Comparison of ENCODE assay signal across 9 cellular contexts in genomic region chr15:71800835-71801745, GRCh38. TPM values are rescaled to one million over a fixed set of nuclear protein-coding genes. Genes with fewer than 3 reads are reported as not detected.
DNase-seq lines count a peak whose midpoint lies in the region; ATAC-seq and TF ChIP-seq lines count a peak whose summit lies in the region.
"Had no signal": no experiment of that assay in that cellular context is flagged by ENCODE, and none has a peak within 500 bp of the region (broad histone marks: within the 10 kb centered on the region; RNA-seq: fewer than 3 reads in every experiment).

No MANE protein-coding gene starts in this region.

- no peak overlapping the region for H2AFZ ChIP-seq in H9 (ENCODE audit: low read length)

- H2BK120ac ChIP-seq in H9 (ENCODE audit: low read depth, low read length, poor library complexity, severe bottlenecking): no peak overlapping the region

- no peak overlapping the region for H3K23ac ChIP-seq in H9 (ENCODE audit: insufficient read length, low read depth, low read length)

- no peaks in the 10 kb centered on the region for H3K9me3 ChIP-seq in H9 (ENCODE audit: control insufficient read depth, low read depth, low read length)
- H3K9me3 ChIP-seq in thyroid gland: no peaks in the 10 kb centered on the region

- H3K4me3 Mint-ChIP-seq in H9: no peak overlapping the region
- H3K4me3 Mint-ChIP-seq: natural killer cell had no signal

- no peaks in the 10 kb centered on the region for H3K79me2 ChIP-seq in H9 (ENCODE audit: insufficient read depth, low read length)

- H2BK12ac ChIP-seq in H9 (ENCODE audit: insufficient read length, low read depth, low read length): no peak overlapping the region

- H3K4me1 Mint-ChIP-seq in H9: peaks cover 17 to 30% of the 10 kb centered on the region in 2 experiments

- H2BK5ac ChIP-seq in H9 (ENCODE audit: insufficient read length, low read length): no peak overlapping the region

- no peak overlapping the region for H3K56ac ChIP-seq in H9 (ENCODE audit: insufficient read length, low read depth, low read length)

- H3K4me2 ChIP-seq in H9 (ENCODE audit: insufficient read depth, insufficient read length, low read length): no peak overlapping the region

- TF ChIP-seq CTCF in H9 (conservative IDR thresholded peaks at IDR 0.05) (peak; percentile 89), thyroid gland (IDR thresholded peaks at IDR 0.05) (peak; percentile 47 to 98 (median 90))

- no peaks in the 10 kb centered on the region for H3K27me3 ChIP-seq in H9 (ENCODE audit: insufficient read depth, low read length)
- H3K27me3 ChIP-seq in thyroid gland: no peaks in the 10 kb centered on the region

- intact Hi-C loops in thyroid gland (cut with DNase I): loop anchor here (5.0 kb wide), 1 partner anchor 59 kb away; no protein-coding TSS in a partner anchor

- H3K14ac ChIP-seq in H9 (ENCODE audit: insufficient read depth, low read length): no peak overlapping the region

- no peak overlapping the region for H4K91ac ChIP-seq in H9 (ENCODE audit: insufficient read length, low read depth, low read length)

- H4K20me1 ChIP-seq in H9 (ENCODE audit: control insufficient read depth, insufficient read depth, insufficient read length): no peaks in the 10 kb centered on the region

- no peak overlapping the region for H4K8ac ChIP-seq in H9 (replicated peaks; ENCODE audit: insufficient read length, low read depth, low read length)

- TF ChIP-seq POLR2A in thyroid gland (IDR thresholded peaks at IDR 0.05): no peak

- WGBS in H9 (ENCODE audit: extremely low coverage, insufficient read length, low lambda C conversion rate): no CpG with 5 or more reads among the region's 17 CpGs
- WGBS in thyroid gland, 2 donors: 48 to 53% methylated on average over 17 of the region's 17 CpGs

- H3K9me3 Mint-ChIP-seq in H9: peaks cover 2 to 11% of the 10 kb centered on the region in 2 experiments; a peak in 4 of 5 replicates
- H3K9me3 Mint-ChIP-seq: natural killer cell had no signal

- peak overlapping the region in 1 of 3 experiments; percentile 24; a peak in 3 of 7 replicates for H3K27ac Mint-ChIP-seq in H9
- H3K27ac Mint-ChIP-seq: natural killer cell had no signal

- in situ Hi-C loops in Caki2 (cut with HindIII; ENCODE audit: low pct_unique_long_range_greater_than_20kb, low sequenced_read_pairs): no loop called here
- in situ Hi-C loops in T47D (cut with HindIII; ENCODE audit: low pct_unique_long_range_greater_than_20kb, low sequenced_read_pairs): no loop called here

- H2BK20ac ChIP-seq in H9 (ENCODE audit: low read depth, low read length, poor library complexity, severe bottlenecking): no peak overlapping the region

- no peak overlapping the region for H3K4ac ChIP-seq in H9 (ENCODE audit: low read depth, low read length)

- H4K5ac ChIP-seq in H9 (ENCODE audit: insufficient read length, low read depth, low read length): no peak overlapping the region

- no peak overlapping the region for H3T11ph ChIP-seq in H9 (ENCODE audit: low read length)

- H3K23me2 ChIP-seq in H9 (ENCODE audit: insufficient read length, low read depth, low read length, poor library complexity, severe bottlenecking): no peaks in the 10 kb centered on the region

- no peak overlapping the region for H3K9ac ChIP-seq in H9 (ENCODE audit: extremely low read depth, insufficient read length, low read length)

- no peaks in the 10 kb centered on the region for H3K36me3 ChIP-seq in thyroid gland

- no peak for ATAC-seq in HG02678 (IDR thresholded peaks at IDR 0.05; ENCODE audit: unreplicated experiment)

- H2BK15ac ChIP-seq in H9 (ENCODE audit: low read depth, low read length): no peak overlapping the region

- H3K18ac ChIP-seq in H9 (ENCODE audit: insufficient read length, low read depth, low read length): no peak overlapping the region

- no peak overlapping the region for H3K4me3 ChIP-seq in thyroid gland (replicated peaks in 1 of 3)

- H3K27ac ChIP-seq in H9 (ENCODE audit: insufficient read length, low read depth, low read length) (no peak overlapping the region), thyroid gland (no peak overlapping the region)

- H3K79me1 ChIP-seq in H9 (ENCODE audit: insufficient read depth, low read depth, low read length, poor library complexity, severe bottlenecking): no peaks in the 10 kb centered on the region

- H3K36me3 Mint-ChIP-seq in H9 (ENCODE audit: insufficient read depth in 1 of 3, low read depth in 3 of 3): peaks cover 4 to 11% (median 6%) of the 10 kb centered on the region in 3 experiments; a peak in 4 of 7 replicates
- H3K36me3 Mint-ChIP-seq: natural killer cell had no signal

- DNase-seq in Caki2 (ENCODE audit: low read depth): peak; percentile 76
- DNase-seq in H9: no peak
- peak; percentile 11 for DNase-seq in NCI-H774 (lab: John Stamatoyannopoulos, UW)
- DNase-seq in T47D (ENCODE audit: low read depth in 1 of 2, low spot score in 1 of 2): peak; percentile 67 to 81
- DNase-seq in kidney glomerular epithelial cell (lab: John Stamatoyannopoulos, UW): peak; percentile 90
- DNase-seq in thyroid gland: peak; percentile 54 to 63
- no peak for DNase-seq in activated T-cell treated with anti-CD3 and anti-CD28 coated beads for 4 hours
- DNase-seq: natural killer cell had no signal

- peak overlapping the region; percentile 14 for H2AK5ac ChIP-seq in H9 (ENCODE audit: insufficient read length, low read length)

- no peaks in the 10 kb centered on the region; the same call in none of the 2 replicates for H3K27me3 Mint-ChIP-seq in H9 (ENCODE audit: low read depth)

- H3K4me1 ChIP-seq in H9 (ENCODE audit: insufficient read depth, low read length): no peaks in the 10 kb centered on the region; the same call in 1 of the 2 replicates
- peaks cover 0 to 3% of the 10 kb centered on the region in 2 donors for H3K4me1 ChIP-seq in thyroid gland

RNA-seq across cellular contexts. Expression of gene NR2E3, which starts 9.3 kb away (rescaled TPM):
- total RNA-seq in Caki2 (2014; rRNA removed; shearing (Covaris generic); ENCODE audit: low replicate concordance): not detected in 2 replicates
- 0.31 and 0.35 TPM in 2 replicates for total RNA-seq in H9 (2021)
- total RNA-seq in thyroid gland: 1 to 10 TPM in 1 of 4 donors, under 1 TPM in 2, not detected in 1; 0.45 to 1.0 (median 0.54) TPM
- total RNA-seq: natural killer cell had no signal

Comparison
In these comparisons a context has a peak if more than half of its experiments do, and no peak if none do; other contexts are left out.
1. DNase-seq: peak in Caki2 (single experiment), NCI-H774 (single experiment), T47D (2 of 2), kidney glomerular epithelial cell (single experiment) and thyroid gland (2 of 2); none in H9 (single experiment) and activated T-cell treated with anti-CD3 and anti-CD28 coated beads for 4 hours (single experiment).